Comparison of ENCODE assay signal across 34 cellular contexts in the genomic region with DNA sequence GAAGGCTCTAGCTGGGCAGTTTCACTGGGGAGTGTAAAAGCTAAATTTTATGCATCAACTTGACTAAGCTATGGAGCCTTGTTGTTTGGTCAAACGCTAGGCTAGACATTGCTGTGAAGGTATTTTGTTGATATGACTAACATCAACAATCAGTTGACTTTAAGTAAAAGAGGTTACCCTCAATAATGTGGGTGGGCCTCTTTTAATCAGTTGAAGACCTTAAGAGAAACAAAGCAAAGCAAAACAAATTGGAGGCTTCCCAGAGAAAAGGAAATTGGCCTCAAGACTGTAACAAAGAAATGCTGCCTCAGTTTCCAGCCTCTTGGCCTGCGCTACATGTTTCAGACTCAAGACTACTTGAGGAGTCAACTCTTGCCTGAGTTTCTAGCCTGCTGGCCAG.
"Had no signal": no experiment of that assay in that cellular context is flagged by ENCODE, and none has a peak within 500 bp of the region (broad histone marks: within the 10 kb centered on the region; RNA-seq: fewer than 3 reads in every experiment).

No MANE protein-coding gene starts in this region.

- H3K27ac ChIP-seq: adrenal gland, body of pancreas, brain microvascular endothelial cell, breast epithelium, VCaP had no signal

- H3K9me3 ChIP-seq: adrenal gland, body of pancreas, breast epithelium had no signal

- DNase-seq: activated B cell treated with CpG ODN at 0.5 μM for 24 hours; activated CD4-positive, alpha-beta memory T cell treated with anti-CD3 and anti-CD28 coated beads for 36 hours; activated CD4-positive, alpha-beta T cell treated with anti-CD3 and anti-CD28 coated beads for 4 hours; activated CD4-positive, alpha-beta T cell treated with anti-CD3 and anti-CD28 coated beads, Interleukin-2, amount 10 ng/mL, durations not matched to agents 24 days and 14 days; activated CD4-positive, alpha-beta T cell treated with anti-CD3 and anti-CD28 coated beads, Interleukin-2, amount 50 U/mL, for 1 hour; activated CD4-positive, alpha-beta T cell treated with anti-CD3 and anti-CD28 coated beads, Interleukin-2, amount 50 U/mL, for 4 hours; activated CD4-positive, CD25-positive, alpha-beta regulatory T cell treated with anti-CD3 and anti-CD28 coated beads, Interleukin-2, amount 50 U/mL, for 72 hours; activated CD8-positive, alpha-beta memory T cell treated with anti-CD3 and anti-CD28 coated beads, Interleukin-2, amount 50 U/mL, for 4 hours; activated CD8-positive, alpha-beta T cell treated with anti-CD3 and anti-CD28 coated beads for 36 hours; activated effector memory CD4-positive, alpha-beta T cell treated with anti-CD3 and anti-CD28 coated beads, Interleukin-2, amount 50 U/mL, for 16 hours; activated gamma-delta T cell treated with Interleukin-2 at 50 U/mL for 16 hours; activated naive CD4-positive, alpha-beta T cell; activated naive CD4-positive, alpha-beta T cell treated with anti-CD3 and anti-CD28 coated beads for 36 hours; activated naive CD4-positive, alpha-beta T cell treated with anti-CD3 and anti-CD28 coated beads, Interleukin-2, amount 50 U/mL, for 16 hours; activated naive CD8-positive, alpha-beta T cell treated with anti-CD3 and anti-CD28 coated beads for 36 hours; activated T-cell treated with anti-CD3 and anti-CD28 coated beads for 4 hours; activated T-cell treated with anti-CD3 and anti-CD28 coated beads, Interleukin-2, amount 50 U/mL, for 1 hour; activated T-cell treated with anti-CD3 and anti-CD28 coated beads, Interleukin-2, amount 50 U/mL, for 4 hours; activated T-cell treated with anti-CD3 and anti-CD28 coated beads, Interleukin-2, amount 50 U/mL, for 72 hours; adrenal gland; amniotic stem cell; aorta; body of pancreas; brain microvascular endothelial cell; central memory CD4-positive, alpha-beta T cell; T-helper 2 cell; T-helper 9 cell had no signal

- H3K4me3 Mint-ChIP-seq: activated B cell treated with CpG ODN at 0.5 μM for 24 hours; activated CD4-positive, alpha-beta memory T cell treated with anti-CD3 and anti-CD28 coated beads for 36 hours; activated CD4-positive, alpha-beta T cell treated with anti-CD3 and anti-CD28 coated beads, Interleukin-2, amount 10 ng/mL, durations not matched to agents 24 days and 14 days; activated CD8-positive, alpha-beta T cell treated with anti-CD3 and anti-CD28 coated beads for 36 hours; activated naive CD4-positive, alpha-beta T cell treated with anti-CD3 and anti-CD28 coated beads for 36 hours; activated naive CD8-positive, alpha-beta T cell treated with anti-CD3 and anti-CD28 coated beads for 36 hours; activated T-cell treated with anti-CD3 and anti-CD28 coated beads, Interleukin-2, amount 50 U/mL, for 4 hours; activated T-cell treated with anti-CD3 and anti-CD28 coated beads, Interleukin-2, amount 50 U/mL, for 72 hours; activated T-helper 1 cell treated with anti-CD3 and anti-CD28 coated beads, Interleukin-12 subunit alpha, Interleukin-12 subunit beta, Interleukin-2, Interleukin-4 antibody, amounts not matched to agents 30 ng/mL and 10 ng/mL and 1 ng/mL, durations not matched to agents 14 hours and 24 hours and 36 hours; activated T-helper 17 cell treated with anti-CD3 and anti-CD28 coated beads, Interleukin-2, amount 50 U/mL, for 72 hours; T-helper 1 cell treated with Interleukin-12 subunit alpha and Interleukin-12 subunit beta and Interleukin-4 antibody, amounts not matched to agents 30 μg/mL and 1 μg/mL, for 36 hours; T-helper 2 cell treated with Interferon-gamma antibody and Interleukin-4, amounts not matched to agents 5 μg/mL and 100 μg/mL, for 36 hours had no signal

- H3K36me3 ChIP-seq: adrenal gland, brain microvascular endothelial cell, breast epithelium had no signal

- H3K4me1 ChIP-seq: adrenal gland, body of pancreas, breast epithelium had no signal

- H3K27me3 ChIP-seq: adrenal gland, body of pancreas, brain microvascular endothelial cell, breast epithelium had no signal

- H3K4me3 ChIP-seq: adrenal gland, body of pancreas, breast epithelium had no signal

- ATAC-seq: activated CD8-positive, alpha-beta T cell treated with anti-CD3 and anti-CD28 coated beads for 36 hours; activated naive CD4-positive, alpha-beta T cell treated with anti-CD3 and anti-CD28 coated beads, Interleukin-2, amount 50 U/mL, for 72 hours; activated T-cell treated with anti-CD3 and anti-CD28 coated beads, Interleukin-2, amount 50 U/mL, for 4 hours; activated T-cell treated with anti-CD3 and anti-CD28 coated beads, Interleukin-2, amount 50 U/mL, for 72 hours; activated T-helper 17 cell treated with anti-CD3 and anti-CD28 coated beads, Interleukin-2, amount 50 U/mL, for 72 hours; body of pancreas had no signal

- H3K27ac Mint-ChIP-seq: activated B cell treated with CpG ODN at 0.5 μM for 24 hours; activated CD4-positive, alpha-beta memory T cell treated with anti-CD3 and anti-CD28 coated beads for 36 hours; activated CD4-positive, alpha-beta T cell treated with anti-CD3 and anti-CD28 coated beads, Interleukin-2, amount 10 ng/mL, durations not matched to agents 24 days and 14 days; activated CD8-positive, alpha-beta T cell treated with anti-CD3 and anti-CD28 coated beads for 36 hours; activated naive CD4-positive, alpha-beta T cell treated with anti-CD3 and anti-CD28 coated beads for 36 hours; activated naive CD4-positive, alpha-beta T cell treated with anti-CD3 and anti-CD28 coated beads, Interleukin-2, amount 50 U/mL, for 72 hours; activated naive CD8-positive, alpha-beta T cell treated with anti-CD3 and anti-CD28 coated beads for 36 hours; activated T-helper 1 cell treated with anti-CD3 and anti-CD28 coated beads, Interleukin-12 subunit alpha, Interleukin-12 subunit beta, Interleukin-2, Interleukin-4 antibody, amounts not matched to agents 30 ng/mL and 10 ng/mL and 1 ng/mL, durations not matched to agents 14 hours and 24 hours and 36 hours; activated T-helper 17 cell treated with anti-CD3 and anti-CD28 coated beads, Interleukin-2, amount 50 U/mL, for 72 hours; T-helper 1 cell treated with Interleukin-12 subunit alpha and Interleukin-12 subunit beta and Interleukin-4 antibody, amounts not matched to agents 30 μg/mL and 1 μg/mL, for 36 hours; T-helper 2 cell treated with Interferon-gamma antibody and Interleukin-4, amounts not matched to agents 5 μg/mL and 100 μg/mL, for 36 hours had no signal

- H3K36me3 Mint-ChIP-seq: activated CD4-positive, alpha-beta memory T cell treated with anti-CD3 and anti-CD28 coated beads for 36 hours; activated naive CD4-positive, alpha-beta T cell treated with anti-CD3 and anti-CD28 coated beads, Interleukin-2, amount 50 U/mL, for 72 hours; activated naive CD8-positive, alpha-beta T cell treated with anti-CD3 and anti-CD28 coated beads for 36 hours had no signal

- H3K9me3 Mint-ChIP-seq: activated B cell treated with CpG ODN at 0.5 μM for 24 hours; activated CD4-positive, alpha-beta memory T cell treated with anti-CD3 and anti-CD28 coated beads for 36 hours; activated CD4-positive, alpha-beta T cell treated with anti-CD3 and anti-CD28 coated beads, Interleukin-2, amount 10 ng/mL, durations not matched to agents 24 days and 14 days; activated CD8-positive, alpha-beta T cell treated with anti-CD3 and anti-CD28 coated beads for 36 hours; activated naive CD4-positive, alpha-beta T cell treated with anti-CD3 and anti-CD28 coated beads for 36 hours; activated naive CD8-positive, alpha-beta T cell treated with anti-CD3 and anti-CD28 coated beads for 36 hours; activated T-cell treated with anti-CD3 and anti-CD28 coated beads, Interleukin-2, amount 50 U/mL, for 4 hours; activated T-helper 1 cell treated with anti-CD3 and anti-CD28 coated beads, Interleukin-12 subunit alpha, Interleukin-12 subunit beta, Interleukin-2, Interleukin-4 antibody, amounts not matched to agents 30 ng/mL and 10 ng/mL and 1 ng/mL, durations not matched to agents 14 hours and 24 hours and 36 hours; activated T-helper 17 cell treated with anti-CD3 and anti-CD28 coated beads, Interleukin-2, amount 50 U/mL, for 72 hours; T-helper 1 cell treated with Interleukin-12 subunit alpha and Interleukin-12 subunit beta and Interleukin-4 antibody, amounts not matched to agents 30 μg/mL and 1 μg/mL, for 36 hours; T-helper 2 cell treated with Interferon-gamma antibody and Interleukin-4, amounts not matched to agents 5 μg/mL and 100 μg/mL, for 36 hours had no signal

- H3K4me1 Mint-ChIP-seq: activated B cell treated with CpG ODN at 0.5 μM for 24 hours; activated CD4-positive, alpha-beta T cell treated with anti-CD3 and anti-CD28 coated beads, Interleukin-2, amount 10 ng/mL, durations not matched to agents 24 days and 14 days; activated naive CD8-positive, alpha-beta T cell treated with anti-CD3 and anti-CD28 coated beads for 36 hours; activated T-helper 17 cell treated with anti-CD3 and anti-CD28 coated beads, Interleukin-2, amount 50 U/mL, for 72 hours had no signal
